ENCODE assay signal across 14 cellular contexts in the genomic region with DNA sequence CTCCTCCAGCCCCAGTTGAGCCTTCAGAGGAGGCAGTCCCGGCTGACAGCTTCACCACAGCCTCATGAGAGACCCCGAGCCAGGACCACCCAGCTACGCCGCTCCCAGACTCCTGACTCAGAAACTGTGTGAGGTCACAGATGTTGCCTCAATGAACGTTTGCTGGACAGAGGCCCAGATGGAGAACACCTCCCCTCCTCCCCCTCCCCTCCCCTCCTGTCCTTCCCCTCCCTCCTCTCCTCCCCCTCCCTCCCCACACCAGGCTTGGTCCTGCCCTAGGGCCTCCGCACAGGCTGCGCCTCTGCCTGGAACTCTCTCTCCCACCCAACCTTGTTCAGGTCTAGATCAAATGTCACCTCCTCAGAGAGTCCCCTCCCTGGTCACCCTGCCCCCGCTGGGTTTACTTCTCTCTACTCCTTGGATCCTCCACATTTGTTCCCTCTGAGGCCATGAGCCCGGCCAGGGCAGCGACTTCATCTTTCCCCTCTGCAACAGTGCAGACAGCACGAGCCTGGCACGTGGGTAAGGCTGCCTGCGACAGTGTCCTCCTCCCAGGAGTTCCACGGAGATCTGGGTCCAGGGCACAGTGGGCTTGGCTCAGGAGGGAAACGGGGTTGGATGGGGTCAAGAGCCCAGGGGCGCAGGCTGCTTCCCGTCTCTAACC. TPM values are rescaled to one million over a fixed set of nuclear protein-coding genes. Genes with fewer than 3 reads are reported as not detected.
DNase-seq lines count a peak whose midpoint lies in the region; ATAC-seq, FAIRE-seq and TF ChIP-seq lines count a peak whose summit lies in the region.
"Had no signal": no experiment of that assay in that cellular context is flagged by ENCODE, and none has a peak within 500 bp of the region (broad histone marks: within the 10 kb centered on the region; RNA-seq: fewer than 3 reads in every experiment).

No MANE protein-coding gene starts in this region.

- H3K79me2 ChIP-seq in HepG2 (ENCODE audit: insufficient read depth, low read length) = no peaks in the 10 kb centered on the region

- no peak overlapping the region for H3K4me2 ChIP-seq in HepG2 (ENCODE audit: low read depth, low read length)

- TF ChIP-seq RAD21 in HepG2 (CRISPR knock-in tag; IDR thresholded peaks at IDR 0.05) = no peak

- intact Hi-C loops in HepG2 (cut with micrococcal nuclease; ENCODE audit: unreplicated experiment) = no loop called here
- intact Hi-C loops in right lobe of liver (cut with DNase I) = no loop called here
- intact Hi-C loops in esophagus squamous epithelium (cut with DNase I) = no loop called here
- intact Hi-C loops in uterus (cut with DNase I; ENCODE audit: low total_unique reads) = no loop called here

- TF ChIP-seq EP300 in HepG2 (IDR thresholded peaks at IDR 0.05; ENCODE audit: low read depth in 2 of 2, low read length in 2 of 2) (no peak), HepG2 (CRISPR knock-in tag; IDR thresholded peaks at IDR 0.05; ENCODE audit: borderline replicate concordance) (no peak)

- CTCF ChIA-PET in HepG2 (lab: Yijun Ruan, JAX; ENCODE audit: low intra/inter-chr PET ratio, low total read pairs) = no interaction called here

- DNase-seq in HepG2 (ENCODE audit: low spot score) = no peak
- no peak for DNase-seq in right lobe of liver
- DNase-seq in esophagus squamous epithelium (lab: John Stamatoyannopoulos, UW) = no peak
- peak; percentile 80 to 89 for DNase-seq in lung microvascular endothelial cell (ENCODE audit: low read depth in 2 of 2)
- DNase-seq in uterus = peak; percentile 66 to 80
- no peak for DNase-seq in NCI-H748 (lab: John Stamatoyannopoulos, UW; ENCODE audit: unreplicated experiment)
- no peak for DNase-seq in NCI-H2029 treated with DMSO at 0.1 percent for 48 hours (lab: John Stamatoyannopoulos, UW)
- DNase-seq: activated CD8-positive, alpha-beta T cell treated with anti-CD3 and anti-CD28 coated beads for 36 hours; DMS79 treated with DMSO at 0.1 percent for 48 hours; NCI-H526 treated with DMSO at 0.1 percent for 48 hours had no signal

- FAIRE-seq in HepG2 (lab: Jason Lieb, UNC) = no peak
- FAIRE-seq: keratinocyte had no signal

- H3K27ac ChIP-seq in HepG2 (ENCODE audit: extremely low read length, insufficient read depth, low read length) (no peak overlapping the region), right lobe of liver (no peak overlapping the region), esophagus squamous epithelium (peak overlapping the region in 3 of 4 donors; percentile 43 to 46 (median 45)), uterus (peak overlapping the region; percentile 61 to 74)
- H3K27ac ChIP-seq: HL-60 had no signal

- no peak overlapping the region for H2AFZ ChIP-seq in HepG2 (ENCODE audit: low read length)

- TF ChIP-seq CTCF in HepG2 (CRISPR knock-in tag; IDR thresholded peaks at IDR 0.05) (no peak), right lobe of liver (IDR thresholded peaks at IDR 0.05) (no peak), esophagus squamous epithelium (IDR thresholded peaks at IDR 0.05) (no peak), uterus (IDR thresholded peaks at IDR 0.05) (no peak)

- no peak overlapping the region for H3K4me3 ChIP-seq in HepG2 (replicated peaks in 1 of 3; ENCODE audit: insufficient read depth in 1 of 3, low read depth in 2 of 3, low read length in 3 of 3)
- no peak overlapping the region for H3K4me3 ChIP-seq in right lobe of liver
- H3K4me3 ChIP-seq in esophagus squamous epithelium = no peak overlapping the region
- H3K4me3 ChIP-seq in uterus = no peak overlapping the region

- H3K9me3 ChIP-seq in HepG2 (ENCODE audit: low read length) = peaks cover 9% of the 10 kb centered on the region; the same call in 1 of the 2 replicates
- no peaks in the 10 kb centered on the region for H3K9me3 ChIP-seq in right lobe of liver
- H3K9me3 ChIP-seq in esophagus squamous epithelium = peaks cover 0 to 6% (median 0%) of the 10 kb centered on the region in 3 donors
- peaks cover 0 to 4% of the 10 kb centered on the region in 2 donors for H3K9me3 ChIP-seq in uterus

- H3K27me3 ChIP-seq in HepG2 (ENCODE audit: control insufficient read depth in 1 of 2, insufficient read depth in 2 of 2, low read length in 2 of 2) = no peaks in the 10 kb centered on the region
- no peaks in the 10 kb centered on the region for H3K27me3 ChIP-seq in right lobe of liver
- H3K27me3 ChIP-seq in esophagus squamous epithelium = no peaks in the 10 kb centered on the region
- no peaks in the 10 kb centered on the region for H3K27me3 ChIP-seq in uterus

- BruUV-seq in HepG2 (replicated peaks; lab: Mats Ljungman, UMichigan) = no TSS peak

- peaks cover 12% of the 10 kb centered on the region for H3K4me1 ChIP-seq in HepG2 (ENCODE audit: insufficient read depth, low read length)
- peaks cover 0 to 5% (median 0%) of the 10 kb centered on the region in 4 donors for H3K4me1 ChIP-seq in right lobe of liver
- peaks cover 6 to 33% (median 14%) of the 10 kb centered on the region in 3 donors for H3K4me1 ChIP-seq in esophagus squamous epithelium
- peaks cover 5 to 7% of the 10 kb centered on the region in 2 donors for H3K4me1 ChIP-seq in uterus

- peaks cover 2 to 5% of the 10 kb centered on the region in 2 experiments; a peak in 3 of 5 replicates for H3K36me3 ChIP-seq in HepG2 (replicated peaks in 1 of 2; ENCODE audit: control insufficient read depth in 1 of 2, insufficient read depth in 2 of 2, low read length in 2 of 2)
- no peaks in the 10 kb centered on the region for H3K36me3 ChIP-seq in right lobe of liver
- H3K36me3 ChIP-seq in esophagus squamous epithelium = peaks cover 0 to 35% (median 6%) of the 10 kb centered on the region in 3 donors
- H3K36me3 ChIP-seq in uterus = no peaks in the 10 kb centered on the region

- WGBS in HepG2 (ENCODE audit: low lambda C conversion rate) = 96% methylated on average over 15 of the region's 17 CpGs
- 60% methylated on average over 3 of the region's 17 CpGs for WGBS in right lobe of liver (ENCODE audit: insufficient coverage, low coverage, low lambda C conversion rate, missing lambda C conversion rate)
- WGBS in esophagus squamous epithelium, 2 donors = 72 to 75% methylated on average over 10 to 11 of the region's 17 CpGs

- POLR2A ChIA-PET in HepG2 (lab: Yijun Ruan, JAX) = no interaction called here

- no peak overlapping the region for H3K9ac ChIP-seq in HepG2 (ENCODE audit: insufficient read depth, low read depth, low read length)

- ATAC-seq in HepG2 = no peak
- ATAC-seq in right lobe of liver = no peak
- no peak for ATAC-seq in HG02973 (IDR thresholded peaks at IDR 0.05; ENCODE audit: unreplicated experiment)
- ATAC-seq: activated CD8-positive, alpha-beta T cell treated with anti-CD3 and anti-CD28 coated beads for 36 hours had no signal

- no peaks in the 10 kb centered on the region for H4K20me1 ChIP-seq in HepG2 (ENCODE audit: insufficient read depth, low read length)

- TF ChIP-seq POLR2A in HepG2 (IDR thresholded peaks at IDR 0.05; ENCODE audit: insufficient read depth in 1 of 2, low read depth in 2 of 2, low read length in 2 of 2) (no peak), right lobe of liver (IDR thresholded peaks at IDR 0.05) (no peak), esophagus squamous epithelium (IDR thresholded peaks at IDR 0.05) (no peak), uterus (IDR thresholded peaks at IDR 0.05) (no peak)

- in situ Hi-C loops in HepG2 (cut with HindIII; ENCODE audit: extremely low pct_ligation_motif_present, low pct_unique_long_range_greater_than_20kb) = no loop called here

RNA-seq across cellular contexts. Expression of gene PIP5K1C, which starts 17.4 kb away (rescaled TPM):
- 4.3 and 5.2 TPM in 2 replicates for total RNA-seq in HepG2 (2016; rRNA removed; fragmentation: Illumina TruSeq; extraction: Trizol)
- total RNA-seq in HepG2 (2016; cell fraction: cytosol; rRNA removed; fragmentation: Illumina TruSeq; extraction: Trizol; ENCODE audit: low read depth) = 7.1 TPM in 2 replicates
- total RNA-seq in HepG2 (2016; cell fraction: insoluble cytoplasmic fraction; rRNA removed; fragmentation: Illumina TruSeq; extraction: Trizol) = 3.5 and 4.4 TPM in 2 replicates
- total RNA-seq in HepG2 (2016; cell fraction: membrane; rRNA removed; fragmentation: Illumina TruSeq; extraction: Trizol) = 6.2 and 6.4 TPM in 2 replicates
- total RNA-seq in HepG2 (2016; cell fraction: nucleus; rRNA removed; fragmentation: Illumina TruSeq; extraction: Trizol) = 3.7 and 4.3 TPM in 2 replicates
- polyA plus RNA-seq in HepG2 (2011; rRNA removed) = 3.6 and 4.8 TPM in 2 replicates
- polyA plus RNA-seq in HepG2 (2011; cell fraction: cytosol; rRNA removed) = 1.9 and 2.3 TPM in 2 replicates
- 11.5 and 14.0 TPM in 2 replicates for polyA plus RNA-seq in HepG2 (2011; cell fraction: nucleus; rRNA removed)
- 6.4 and 8.6 TPM in 2 replicates for polyA plus RNA-seq in HepG2 (2012)
- polyA plus RNA-seq in HepG2 (2016; cell fraction: cytosol; fragmentation: Illumina TruSeq; extraction: Trizol; ENCODE audit: low read depth) = 0.99 and 1.0 TPM in 2 replicates
- 6.8 and 10.5 TPM in 2 replicates for polyA plus RNA-seq in HepG2 (2016; cell fraction: insoluble cytoplasmic fraction; fragmentation: Illumina TruSeq; extraction: Trizol; ENCODE audit: low read depth)
- polyA plus RNA-seq in HepG2 (2016; cell fraction: membrane; fragmentation: Illumina TruSeq; extraction: Trizol; ENCODE audit: low read depth) = 4.0 and 4.6 TPM in 2 replicates
- 16.9 and 17.1 TPM in 2 replicates for polyA plus RNA-seq in HepG2 (2016; cell fraction: nucleus; fragmentation: Illumina TruSeq; extraction: Trizol; ENCODE audit: insufficient read depth, low read depth)
- 21.9 and 27.3 TPM in 2 replicates for polyA minus RNA-seq in HepG2 (2011; rRNA and poly(A)+ RNA removed; ENCODE audit: low replicate concordance)
- 6.3 and 12.3 TPM in 2 replicates for polyA minus RNA-seq in HepG2 (2011; cell fraction: cytosol; rRNA and poly(A)+ RNA removed)
- 5.9 and 6.3 TPM in 2 replicates for polyA minus RNA-seq in HepG2 (2011; cell fraction: nucleus; rRNA and poly(A)+ RNA removed)
- 1 to 10 TPM; 5.3 to 9.8 (median 7.6) TPM for total RNA-seq in right lobe of liver
- 10 to 100 TPM; 12.0 to 25.3 (median 15.2) TPM for total RNA-seq in esophagus squamous epithelium
- total RNA-seq in lung microvascular endothelial cell = 19.0 and 28.0 TPM in 2 replicates
- 10 to 100 TPM in 3 of 4 donors, 1 to 10 TPM in 1; 6.2 to 77.5 (median 33.2) TPM for total RNA-seq in uterus

RNA-seq across cellular contexts. Expression of gene TJP3, which starts 25.3 kb away (rescaled TPM):
- total RNA-seq in HepG2 (2016; rRNA removed; fragmentation: Illumina TruSeq; extraction: Trizol) (20.6 and 21.5 TPM in 2 replicates), right lobe of liver (10 to 100 TPM in 5 of 6 experiments, 1 to 10 TPM in 1; 7.9 to 27.0 (median 16.5) TPM), esophagus squamous epithelium (10 to 100 TPM; 23.7 to 71.1 (median 28.0) TPM), lung microvascular endothelial cell (not detected in 2 replicates), uterus (1 to 10 TPM in 3 of 4 donors, under 1 TPM in 1; 0.37 to 7.4 (median 3.9) TPM)
- 4.8 and 6.1 TPM in 2 replicates for total RNA-seq in HepG2 (2016; cell fraction: cytosol; rRNA removed; fragmentation: Illumina TruSeq; extraction: Trizol; ENCODE audit: low read depth)
- total RNA-seq in HepG2 (2016; cell fraction: insoluble cytoplasmic fraction; rRNA removed; fragmentation: Illumina TruSeq; extraction: Trizol) = 12.8 and 26.0 TPM in 2 replicates
- total RNA-seq in HepG2 (2016; cell fraction: membrane; rRNA removed; fragmentation: Illumina TruSeq; extraction: Trizol) = 6.5 and 7.3 TPM in 2 replicates
- total RNA-seq in HepG2 (2016; cell fraction: nucleus; rRNA removed; fragmentation: Illumina TruSeq; extraction: Trizol) = 21.9 and 26.6 TPM in 2 replicates
- polyA plus RNA-seq in HepG2 (2011; rRNA removed) = 2.3 and 3.3 TPM in 2 replicates
- polyA plus RNA-seq in HepG2 (2011; cell fraction: cytosol; rRNA removed) = 0.60 and 0.95 TPM in 2 replicates
- polyA plus RNA-seq in HepG2 (2011; cell fraction: nucleus; rRNA removed) = 7.0 and 7.9 TPM in 2 replicates
- polyA plus RNA-seq in HepG2 (2012) = 5.3 and 9.8 TPM in 2 replicates
- 1.8 and 2.4 TPM in 2 replicates for polyA plus RNA-seq in HepG2 (2016; cell fraction: cytosol; fragmentation: Illumina TruSeq; extraction: Trizol; ENCODE audit: low read depth)
- polyA plus RNA-seq in HepG2 (2016; cell fraction: insoluble cytoplasmic fraction; fragmentation: Illumina TruSeq; extraction: Trizol; ENCODE audit: low read depth) = 14.4 and 15.0 TPM in 2 replicates
- polyA plus RNA-seq in HepG2 (2016; cell fraction: membrane; fragmentation: Illumina TruSeq; extraction: Trizol; ENCODE audit: low read depth) = 3.0 and 3.4 TPM in 2 replicates
- 30.0 and 33.5 TPM in 2 replicates for polyA plus RNA-seq in HepG2 (2016; cell fraction: nucleus; fragmentation: Illumina TruSeq; extraction: Trizol; ENCODE audit: insufficient read depth, low read depth)
- 4.2 and 4.7 TPM in 2 replicates for polyA minus RNA-seq in HepG2 (2011; rRNA and poly(A)+ RNA removed; ENCODE audit: low replicate concordance)
- polyA minus RNA-seq in HepG2 (2011; cell fraction: cytosol; rRNA and poly(A)+ RNA removed) = 4.5 and 6.3 TPM in 2 replicates
- polyA minus RNA-seq in HepG2 (2011; cell fraction: nucleus; rRNA and poly(A)+ RNA removed) = 3.5 and 6.6 TPM in 2 replicates
- total RNA-seq: osteoblast had no signal

RNA-seq across cellular contexts. Expression of gene CACTIN, which starts 56.3 kb away (rescaled TPM):
- total RNA-seq in HepG2 (2016; rRNA removed; fragmentation: Illumina TruSeq; extraction: Trizol) = 11.1 and 16.6 TPM in 2 replicates
- 2.8 and 3.1 TPM in 2 replicates for total RNA-seq in HepG2 (2016; cell fraction: cytosol; rRNA removed; fragmentation: Illumina TruSeq; extraction: Trizol; ENCODE audit: low read depth)
- 11.2 and 17.9 TPM in 2 replicates for total RNA-seq in HepG2 (2016; cell fraction: insoluble cytoplasmic fraction; rRNA removed; fragmentation: Illumina TruSeq; extraction: Trizol)
- 4.7 and 5.6 TPM in 2 replicates for total RNA-seq in HepG2 (2016; cell fraction: membrane; rRNA removed; fragmentation: Illumina TruSeq; extraction: Trizol)
- 9.0 and 11.6 TPM in 2 replicates for total RNA-seq in HepG2 (2016; cell fraction: nucleus; rRNA removed; fragmentation: Illumina TruSeq; extraction: Trizol)
- polyA plus RNA-seq in HepG2 (2011; rRNA removed) = 10.0 and 11.5 TPM in 2 replicates
- polyA plus RNA-seq in HepG2 (2011; cell fraction: cytosol; rRNA removed) = 6.6 and 11.2 TPM in 2 replicates
- 31.8 and 41.5 TPM in 2 replicates for polyA plus RNA-seq in HepG2 (2011; cell fraction: nucleus; rRNA removed)
- 5.7 and 5.8 TPM in 2 replicates for polyA plus RNA-seq in HepG2 (2012)
- polyA plus RNA-seq in HepG2 (2016; cell fraction: cytosol; fragmentation: Illumina TruSeq; extraction: Trizol; ENCODE audit: low read depth) = 1.7 and 1.8 TPM in 2 replicates
- 10.2 and 13.0 TPM in 2 replicates for polyA plus RNA-seq in HepG2 (2016; cell fraction: insoluble cytoplasmic fraction; fragmentation: Illumina TruSeq; extraction: Trizol; ENCODE audit: low read depth)
- polyA plus RNA-seq in HepG2 (2016; cell fraction: membrane; fragmentation: Illumina TruSeq; extraction: Trizol; ENCODE audit: low read depth) = 3.7 and 4.0 TPM in 2 replicates
- polyA plus RNA-seq in HepG2 (2016; cell fraction: nucleus; fragmentation: Illumina TruSeq; extraction: Trizol; ENCODE audit: insufficient read depth, low read depth) = 28.6 and 30.2 TPM in 2 replicates
- polyA minus RNA-seq in HepG2 (2011; rRNA and poly(A)+ RNA removed; ENCODE audit: low replicate concordance) = 9.7 and 19.5 TPM in 2 replicates
- polyA minus RNA-seq in HepG2 (2011; cell fraction: cytosol; rRNA and poly(A)+ RNA removed) = 5.0 and 5.2 TPM in 2 replicates
- polyA minus RNA-seq in HepG2 (2011; cell fraction: nucleus; rRNA and poly(A)+ RNA removed) = 5.3 and 5.7 TPM in 2 replicates
- total RNA-seq in right lobe of liver = 10 to 100 TPM in 4 of 6 experiments, 1 to 10 TPM in 2; 8.4 to 14.9 (median 10.3) TPM
- total RNA-seq in esophagus squamous epithelium = 10 to 100 TPM; 15.9 to 26.7 (median 21.3) TPM
- 15.3 and 21.6 TPM in 2 replicates for total RNA-seq in lung microvascular endothelial cell
- total RNA-seq in uterus = 10 to 100 TPM in 3 of 4 donors, 1 to 10 TPM in 1; 6.8 to 28.4 (median 20.7) TPM

Comparison
In these comparisons a context has a peak if more than half of its experiments do, and no peak if none do; other contexts are left out.
1. DNase-seq: peak in lung microvascular endothelial cell (2 of 2) and uterus (2 of 2); none in HepG2 (single experiment), right lobe of liver (0 of 3), esophagus squamous epithelium (single experiment), NCI-H748 (single experiment) and NCI-H2029 treated with DMSO at 0.1 percent for 48 hours (single experiment).
2. H3K27ac ChIP-seq: peak in esophagus squamous epithelium (3 of 4) and uterus (2 of 2); none in HepG2 (single experiment) and right lobe of liver (0 of 3).